In genomic region chr5:62291829-62292228, GRCh38 we compare ENCODE assay signal across 7 cellular contexts. TPM values are rescaled to one million over a fixed set of nuclear protein-coding genes. Genes with fewer than 3 reads are reported as not detected.
A peak's percentile ranks its signal among the peaks of the same experiment; 100 is the strongest.
DNase-seq lines count a peak whose midpoint lies in the region; ATAC-seq and TF ChIP-seq lines count a peak whose summit lies in the region.
"Not testable (repeated sequence)": the region's sequence is repeated elsewhere in the genome, so short reads cannot be mapped to it uniquely, and the experiment has no call there.

No MANE protein-coding gene starts in this region.

- H3K9me3 Mint-ChIP-seq in GM23338: peaks cover 23% of the 10 kb centered on the region
- peaks cover 10% of the 10 kb centered on the region for H3K9me3 Mint-ChIP-seq in activated CD4-positive, alpha-beta T cell treated with anti-CD3 and anti-CD28 coated beads for 36 hours (ENCODE audit: low read depth)
- H3K9me3 Mint-ChIP-seq in activated T-cell treated with anti-CD3 and anti-CD28 coated beads, Interleukin-2, amount 50 U/mL, for 24 hours; activated naive CD8-positive, alpha-beta T cell treated with anti-CD3 and anti-CD28 coated beads, Interleukin-2, amount 50 U/mL, for 24 hours: not testable (repeated sequence)
- H3K9me3 Mint-ChIP-seq in naive thymus-derived CD8-positive, alpha-beta T cell: peaks cover 0 to 21% (median 3%) of the 10 kb centered on the region in 9 donors

- not testable (repeated sequence) for H3K36me3 Mint-ChIP-seq in GM23338 (ENCODE audit: low read depth); activated T-cell treated with anti-CD3 and anti-CD28 coated beads, Interleukin-2, amount 50 U/mL, for 24 hours (ENCODE audit: low read depth); naive thymus-derived CD8-positive, alpha-beta T cell
- peaks cover 23% of the 10 kb centered on the region for H3K36me3 Mint-ChIP-seq in activated CD4-positive, alpha-beta T cell treated with anti-CD3 and anti-CD28 coated beads for 36 hours (ENCODE audit: low read depth)
- H3K36me3 Mint-ChIP-seq in activated naive CD8-positive, alpha-beta T cell treated with anti-CD3 and anti-CD28 coated beads, Interleukin-2, amount 50 U/mL, for 24 hours (ENCODE audit: low read depth): peaks cover 16% of the 10 kb centered on the region

- H3K4me3 Mint-ChIP-seq in GM23338; activated CD4-positive, alpha-beta T cell treated with anti-CD3 and anti-CD28 coated beads for 36 hours; activated T-cell treated with anti-CD3 and anti-CD28 coated beads, Interleukin-2, amount 50 U/mL, for 24 hours: not testable (repeated sequence)
- H3K4me3 Mint-ChIP-seq in activated naive CD8-positive, alpha-beta T cell treated with anti-CD3 and anti-CD28 coated beads, Interleukin-2, amount 50 U/mL, for 24 hours: peak overlapping the region; percentile 34
- peak overlapping the region; percentile 49 to 86 (median 78) for H3K4me3 Mint-ChIP-seq in naive thymus-derived CD8-positive, alpha-beta T cell

- H3K4me1 Mint-ChIP-seq in GM23338: not testable (repeated sequence)
- H3K4me1 Mint-ChIP-seq in activated CD4-positive, alpha-beta T cell treated with anti-CD3 and anti-CD28 coated beads for 36 hours: peaks cover 74% of the 10 kb centered on the region
- H3K4me1 Mint-ChIP-seq in activated T-cell treated with anti-CD3 and anti-CD28 coated beads, Interleukin-2, amount 50 U/mL, for 24 hours (ENCODE audit: low read depth): peaks cover 67% of the 10 kb centered on the region
- peaks cover 79% of the 10 kb centered on the region for H3K4me1 Mint-ChIP-seq in activated naive CD8-positive, alpha-beta T cell treated with anti-CD3 and anti-CD28 coated beads, Interleukin-2, amount 50 U/mL, for 24 hours
- H3K4me1 Mint-ChIP-seq in naive thymus-derived CD8-positive, alpha-beta T cell: peaks cover 24 to 62% (median 53%) of the 10 kb centered on the region in 4 donors

- H3K9me3 ChIP-seq in Panc1 (ENCODE audit: control insufficient read depth, insufficient read depth, low read depth, low read length): not testable (repeated sequence)

- not testable (repeated sequence) for H3K27ac ChIP-seq in GM23338 (ENCODE audit: low read depth); Panc1 (ENCODE audit: low read length)

- not testable (repeated sequence) for H3K4me1 ChIP-seq in GM23338 (ENCODE audit: insufficient read depth); Panc1 (ENCODE audit: control insufficient read depth, insufficient read depth, low read length)

- H3K4me3 ChIP-seq in GM23338: not testable (repeated sequence)
- H3K4me3 ChIP-seq in Panc1 (ENCODE audit: low read depth in 2 of 2, low read length in 2 of 2): peak overlapping the region; percentile 30 to 53

- POLR2A ChIA-PET in Panc1 (lab: Charles Lee); activated CD4-positive, alpha-beta T cell treated with anti-CD3 and anti-CD28 coated beads for 36 hours (lab: Charles Lee): not testable (repeated sequence)
- POLR2A ChIA-PET in naive thymus-derived CD8-positive, alpha-beta T cell (lab: Charles Lee): interaction anchor here (0.8 to 2.6 kb wide), 9 partner anchors 11 to 74 kb away, joined by 3 to 24 read pairs (median 4); partner anchors contain the start of gene KIF2A

- not testable (repeated sequence) for H3K27ac Mint-ChIP-seq in GM23338
- peak overlapping the region; percentile 70 for H3K27ac Mint-ChIP-seq in activated CD4-positive, alpha-beta T cell treated with anti-CD3 and anti-CD28 coated beads for 36 hours
- H3K27ac Mint-ChIP-seq in activated T-cell treated with anti-CD3 and anti-CD28 coated beads, Interleukin-2, amount 50 U/mL, for 24 hours: peak overlapping the region; percentile 68
- H3K27ac Mint-ChIP-seq in activated naive CD8-positive, alpha-beta T cell treated with anti-CD3 and anti-CD28 coated beads, Interleukin-2, amount 50 U/mL, for 24 hours: peak overlapping the region; percentile 76
- H3K27ac Mint-ChIP-seq in naive thymus-derived CD8-positive, alpha-beta T cell: peak overlapping the region; percentile 83 to 97 (median 90)

- intact Hi-C loops in Panc1 (cut with micrococcal nuclease; ENCODE audit: unreplicated experiment); activated CD4-positive, alpha-beta T cell treated with anti-CD3 and anti-CD28 coated beads for 36 hours (cut with DNase I, micrococcal nuclease): not testable (repeated sequence)

- H3K27me3 Mint-ChIP-seq in GM23338 (ENCODE audit: insufficient read depth, low read depth, poor library complexity): peaks cover 15% of the 10 kb centered on the region
- H3K27me3 Mint-ChIP-seq in activated CD4-positive, alpha-beta T cell treated with anti-CD3 and anti-CD28 coated beads for 36 hours; activated T-cell treated with anti-CD3 and anti-CD28 coated beads, Interleukin-2, amount 50 U/mL, for 24 hours; activated naive CD8-positive, alpha-beta T cell treated with anti-CD3 and anti-CD28 coated beads, Interleukin-2, amount 50 U/mL, for 24 hours; naive thymus-derived CD8-positive, alpha-beta T cell: not testable (repeated sequence)

- TF ChIP-seq CTCF in GM23338 (conservative IDR thresholded peaks at IDR 0.05; ENCODE audit: low read depth in 2 of 2) (peak in 1 of 2 experiments; percentile 17; a peak in 2 of 4 replicates), Panc1 (IDR thresholded peaks at IDR 0.05) (peak; percentile 4; the same call in 1 of the 2 replicates)

- CTCF ChIA-PET in Panc1 (lab: Charles Lee): interaction anchor here (0.6 kb wide), 2 partner anchors 11 to 16 kb away, joined by 4 to 7 read pairs; no protein-coding TSS in a partner anchor
- CTCF ChIA-PET in activated CD4-positive, alpha-beta T cell treated with anti-CD3 and anti-CD28 coated beads for 36 hours (lab: Charles Lee): interaction anchor here (0.7 to 1.5 kb wide), 6 partner anchors 14 to 63 kb away, joined by 3 to 9 read pairs (median 3); partner anchors contain the start of gene KIF2A

- not testable (repeated sequence) for H2AFZ ChIP-seq in GM23338

- not testable (repeated sequence) for H3K79me2 ChIP-seq in GM23338 (replicated peaks; ENCODE audit: insufficient read depth)

- not testable (repeated sequence) for ATAC-seq in GM23338; Panc1; activated CD4-positive, alpha-beta T cell treated with anti-CD3 and anti-CD28 coated beads for 36 hours; activated naive CD8-positive, alpha-beta T cell treated with anti-CD3 and anti-CD28 coated beads, Interleukin-2, amount 50 U/mL, for 24 hours; naive thymus-derived CD8-positive, alpha-beta T cell

- H3K4me2 ChIP-seq in GM23338: not testable (repeated sequence)

- not testable (repeated sequence) for BruUV-seq in Panc1 (replicated peaks; lab: Mats Ljungman, UMichigan)

- in situ Hi-C loops in Panc1 (cut with HindIII; ENCODE audit: low pct_unique_long_range_greater_than_20kb, low sequenced_read_pairs): not testable (repeated sequence)

- not testable (repeated sequence) for H3K36me3 ChIP-seq in GM23338 (ENCODE audit: insufficient read depth); Panc1 (ENCODE audit: control insufficient read depth, insufficient read depth, low read length)

- H4K20me1 ChIP-seq in GM23338 (replicated peaks; ENCODE audit: insufficient read depth): not testable (repeated sequence)

- not testable (repeated sequence) for H3K27me3 ChIP-seq in GM23338 (ENCODE audit: insufficient read depth); Panc1 (ENCODE audit: control insufficient read depth, insufficient read depth, low read length)

- DNase-seq in GM23338 (ENCODE audit: low spot score): peak; percentile 34
- not testable (repeated sequence) for DNase-seq in Panc1 (ENCODE audit: low read depth, low spot score)
- peak; percentile 69 for DNase-seq in activated CD4-positive, alpha-beta T cell treated with anti-CD3 and anti-CD28 coated beads for 36 hours
- peak; percentile 62 for DNase-seq in activated T-cell treated with anti-CD3 and anti-CD28 coated beads, Interleukin-2, amount 50 U/mL, for 24 hours
- DNase-seq in activated naive CD8-positive, alpha-beta T cell treated with anti-CD3 and anti-CD28 coated beads, Interleukin-2, amount 50 U/mL, for 24 hours: peak; percentile 69
- DNase-seq in naive thymus-derived CD8-positive, alpha-beta T cell: peak; percentile 44 to 91 (median 76)
- DNase-seq in stimulated activated CD8-positive, alpha-beta memory T cell treated with anti-CD3 and anti-CD28 coated beads, Interleukin-15, amount 100 ng/mL, for 4 hours (ENCODE audit: low read depth in 2 of 2): peak; percentile 18 to 53

- not testable (repeated sequence) for H3F3A ChIP-seq in GM23338 (replicated peaks; ENCODE audit: low read depth)

- H3K9me2 ChIP-seq in GM23338 (ENCODE audit: insufficient read depth): not testable (repeated sequence)

RNA-seq across cellular contexts. Expression of gene KIF2A, which starts 14.2 kb away (rescaled TPM):
- 99.1 and 120 TPM in 2 replicates for total RNA-seq in GM23338 (2014; rRNA removed; shearing (Covaris generic))
- polyA plus RNA-seq in GM23338 (2016; fragmentation: Nextera tagmentation; extraction: Ambion mirVana): 98.7 and 122 TPM in 2 replicates
- total RNA-seq in Panc1 (2021; ENCODE audit: unreplicated experiment): 58.9 TPM
- polyA plus RNA-seq in Panc1 (2012; ENCODE audit: insufficient read length): 33.6 TPM
- total RNA-seq in activated CD4-positive, alpha-beta T cell treated with anti-CD3 and anti-CD28 coated beads for 36 hours: 100 to 1,000 TPM; 224 to 306 TPM
- 100 to 1,000 TPM; 178 to 195 TPM for total RNA-seq in naive thymus-derived CD8-positive, alpha-beta T cell
- 100 to 1,000 TPM; 151 to 180 (median 173) TPM for polyA plus RNA-seq in naive thymus-derived CD8-positive, alpha-beta T cell
